8 cellular contexts compared by ENCODE assay signal in the genomic region with DNA sequence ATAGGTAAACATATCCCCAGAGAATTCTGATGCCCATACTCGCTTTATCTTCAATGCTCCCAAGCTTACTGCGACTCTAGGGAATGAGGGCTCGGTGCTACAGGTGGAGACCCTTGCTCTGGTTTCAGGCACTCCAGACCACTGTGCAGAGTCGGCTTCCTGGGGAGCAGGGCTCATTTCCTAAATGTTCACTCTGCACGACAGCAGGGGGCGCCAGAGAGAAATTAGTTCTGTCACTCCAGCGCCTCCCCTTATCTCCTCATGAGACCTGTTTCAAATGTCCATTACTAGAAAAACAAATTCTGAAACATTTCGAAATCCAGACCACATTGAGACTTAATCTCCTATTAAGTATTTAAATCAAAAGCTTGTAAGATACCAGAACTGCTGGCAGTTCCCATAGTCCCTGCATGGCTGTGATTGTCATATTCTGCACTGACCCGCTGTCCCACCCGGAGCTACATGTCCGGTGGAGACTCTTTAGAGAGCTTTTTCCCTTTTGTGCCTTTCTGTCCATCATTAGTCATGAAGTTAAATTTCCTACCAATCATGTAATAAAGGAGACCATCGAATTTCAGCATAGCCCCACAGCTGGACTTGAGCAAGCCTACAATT. TPM values are rescaled to one million over a fixed set of nuclear protein-coding genes. Genes with fewer than 3 reads are reported as not detected.
A peak's percentile ranks its signal among the peaks of the same experiment; 100 is the strongest.
DNase-seq lines count a peak whose midpoint lies in the region; ATAC-seq and TF ChIP-seq lines count a peak whose summit lies in the region.

No MANE protein-coding gene starts in this region.

- no peak overlapping the region for H3K27ac ChIP-seq in thoracic aorta

- H3K27me3 ChIP-seq in thoracic aorta (replicated peaks; ENCODE audit: insufficient read depth) = no peaks in the 10 kb centered on the region

- no peaks in the 10 kb centered on the region for H3K9me3 ChIP-seq in thoracic aorta

- H3K4me3 ChIP-seq in thoracic aorta = no peak overlapping the region

- DNase-seq in G401 (ENCODE audit: low spot score) (peak; percentile 58), RPMI7951 (ENCODE audit: low read depth) (peak; percentile 65), foreskin melanocyte (peak; percentile 36), nucleus accumbens (lab: John Stamatoyannopoulos, UW) (peak in 44 of 56 donors; percentile 5 to 86 (median 47)), thoracic aorta (ENCODE audit: low spot score) (peak; percentile 38)
- DNase-seq in activated T-helper 9 cell treated with anti-CD3 and anti-CD28 coated beads, Interleukin-2, amount 50 U/mL, for 16 hours (ENCODE audit: low read depth) = peak; percentile 67

- in situ Hi-C loops in G401 (cut with HindIII; ENCODE audit: low sequenced_read_pairs) = no loop called here

- ATAC-seq in HG03432 (IDR thresholded peaks at IDR 0.05; ENCODE audit: unreplicated experiment) = peak; percentile 54
- no peak for ATAC-seq in thoracic aorta (ENCODE audit: insufficient number of reproducible peaks, low FRiP score, low read depth)
- ATAC-seq in HG02970 (IDR thresholded peaks at IDR 0.05; ENCODE audit: low FRiP score, unreplicated experiment) = no peak

- TF ChIP-seq CTCF in thoracic aorta (IDR thresholded peaks at IDR 0.05) = peak; percentile 79

- no peaks in the 10 kb centered on the region for H3K4me1 ChIP-seq in thoracic aorta (ENCODE audit: control insufficient read depth in 1 of 2, low read depth in 2 of 2)

- H3K36me3 ChIP-seq in thoracic aorta = no peaks in the 10 kb centered on the region

RNA-seq across cellular contexts. Expression of a gene that starts 22.4 kb away (rescaled TPM):
- total RNA-seq in G401 (2014; rRNA removed; shearing (Covaris generic)) = not detected in 2 replicates
- total RNA-seq in RPMI7951 (2014; rRNA removed; shearing (Covaris generic)) = 7.9 and 8.4 TPM in 2 replicates
- total RNA-seq in thoracic aorta = 1 to 10 TPM; 4.0 to 7.9 TPM

RNA-seq across cellular contexts. Expression of a gene that starts 53.7 kb away (rescaled TPM):
- 8.4 and 16.3 TPM in 2 replicates for total RNA-seq in G401 (2014; rRNA removed; shearing (Covaris generic))
- 54.5 and 64.5 TPM in 2 replicates for total RNA-seq in RPMI7951 (2014; rRNA removed; shearing (Covaris generic))
- total RNA-seq in thoracic aorta = 10 to 100 TPM in 1 of 2 donors, 1 to 10 TPM in 1; 7.6 to 10.7 TPM
